Comparison of ENCODE assay signal across 12 cellular contexts in the genomic region with DNA sequence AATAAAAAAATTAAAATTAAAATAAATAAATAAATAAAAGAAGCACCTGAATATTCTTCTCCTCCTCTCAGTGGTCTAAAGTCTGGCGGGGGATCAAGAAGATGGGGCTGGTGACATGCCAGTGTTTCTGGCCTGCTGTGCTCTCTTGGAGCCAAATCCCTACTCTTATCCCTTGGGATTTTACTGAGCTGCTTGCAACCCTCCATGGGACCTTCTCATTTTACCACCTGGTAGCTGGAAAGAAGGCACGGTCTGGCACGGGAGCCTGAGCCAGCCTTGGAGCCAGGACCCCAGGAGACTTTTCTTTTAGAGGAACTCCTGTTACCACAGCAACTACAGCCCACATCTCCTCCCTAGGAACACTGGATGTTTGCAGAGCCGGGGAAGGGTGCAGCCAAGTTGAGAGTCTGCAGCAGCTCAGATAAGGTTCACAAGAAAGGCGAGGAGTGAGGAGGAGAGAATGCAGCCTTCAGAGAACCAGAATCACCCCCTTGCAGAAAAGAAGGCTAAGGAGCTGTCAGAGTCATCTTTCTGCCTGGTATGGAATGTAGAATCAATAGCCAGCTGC. TPM values are rescaled to one million over a fixed set of nuclear protein-coding genes. Genes with fewer than 3 reads are reported as not detected.
DNase-seq lines count a peak whose midpoint lies in the region; ATAC-seq and TF ChIP-seq lines count a peak whose summit lies in the region.
"Had no signal": no experiment of that assay in that cellular context is flagged by ENCODE, and none has a peak within 500 bp of the region (broad histone marks: within the 10 kb centered on the region; RNA-seq: fewer than 3 reads in every experiment).

No MANE protein-coding gene starts in this region.

- H3K4me1 Mint-ChIP-seq in T-helper 17 cell: peaks cover 53% of the 10 kb centered on the region
- peaks cover 22% of the 10 kb centered on the region for H3K4me1 Mint-ChIP-seq in type B pancreatic cell (ENCODE audit: unreplicated experiment)

- ATAC-seq in T-helper 17 cell: no peak
- ATAC-seq in HG03571 (IDR thresholded peaks at IDR 0.05; ENCODE audit: unreplicated experiment): no peak
- ATAC-seq: HepG2 had no signal

- peak overlapping the region; percentile 84 for H3K4me3 Mint-ChIP-seq in T-helper 17 cell
- H3K4me3 Mint-ChIP-seq in type B pancreatic cell: peak overlapping the region; percentile 24

- peak; percentile 3 for DNase-seq in stimulated activated CD4-positive, alpha-beta T cell treated with anti-CD3 and anti-CD28 coated beads, Interleukin-1b, Interleukin-23, amount 100 ng/mL, for 48 hours
- no peak for DNase-seq in stimulated activated CD4-positive, alpha-beta T cell treated with anti-CD3 and anti-CD28 coated beads, Interleukin-4, amount 100 ng/mL, for 24 hours
- no peak for DNase-seq in T-helper 17 cell
- no peak for DNase-seq in effector memory CD4-positive, alpha-beta T cell
- no peak for DNase-seq in type B pancreatic cell (ENCODE audit: extremely low spot score, unreplicated experiment)
- DNase-seq in NCI-H1048 (lab: John Stamatoyannopoulos, UW): no peak
- no peak for DNase-seq in ecto neural progenitor cell (ENCODE audit: low spot score)
- DNase-seq: kidney, NCI-H1417 treated with DMSO at 0.1 percent for 48 hours, sigmoid colon had no signal

- no peaks in the 10 kb centered on the region for H3K9me3 Mint-ChIP-seq in type B pancreatic cell

- H3K27ac Mint-ChIP-seq in T-helper 17 cell (peak overlapping the region; percentile 100), type B pancreatic cell (no peak overlapping the region)

- no peaks in the 10 kb centered on the region for H3K9me3 ChIP-seq in T-helper 17 cell (ENCODE audit: control insufficient read depth, low read length, poor library complexity, severe bottlenecking)
- H3K9me3 ChIP-seq in effector memory CD4-positive, alpha-beta T cell (ENCODE audit: control insufficient read depth, low read length): no peaks in the 10 kb centered on the region
- H3K9me3 ChIP-seq: sigmoid colon had no signal

- H3K27me3 ChIP-seq in effector memory CD4-positive, alpha-beta T cell (replicated peaks; ENCODE audit: control insufficient read depth, insufficient read depth, low read length, poor library complexity, severe bottlenecking): no peaks in the 10 kb centered on the region
- H3K27me3 ChIP-seq: sigmoid colon had no signal

- H3K36me3 Mint-ChIP-seq in T-helper 17 cell (ENCODE audit: low read depth) (peaks cover 7% of the 10 kb centered on the region), type B pancreatic cell (no peaks in the 10 kb centered on the region)

- H3K27ac ChIP-seq in effector memory CD4-positive, alpha-beta T cell (ENCODE audit: insufficient read depth, low read length, poor library complexity, severe bottlenecking): peak overlapping the region; percentile 50
- H3K27ac ChIP-seq: sigmoid colon had no signal

- no peak overlapping the region for H3K4me3 ChIP-seq in effector memory CD4-positive, alpha-beta T cell (ENCODE audit: insufficient read depth, low read depth, low read length, poor library complexity, severe bottlenecking)
- H3K4me3 ChIP-seq: sigmoid colon had no signal

- H3K27me3 Mint-ChIP-seq in T-helper 17 cell: no peaks in the 10 kb centered on the region
- peaks cover 15% of the 10 kb centered on the region for H3K27me3 Mint-ChIP-seq in type B pancreatic cell

- peaks cover 45% of the 10 kb centered on the region for H3K36me3 ChIP-seq in effector memory CD4-positive, alpha-beta T cell (ENCODE audit: control insufficient read depth, insufficient read depth, low read length)
- H3K36me3 ChIP-seq: sigmoid colon had no signal

- TF ChIP-seq CTCF in type B pancreatic cell (conservative IDR thresholded peaks at IDR 0.05): no peak

- H3K4me1 ChIP-seq in effector memory CD4-positive, alpha-beta T cell (ENCODE audit: control insufficient read depth, insufficient read depth, low read length, poor library complexity, severe bottlenecking): peaks cover 64% of the 10 kb centered on the region
- H3K4me1 ChIP-seq: sigmoid colon had no signal

RNA-seq across cellular contexts. Expression of gene CD6, which starts 21.4 kb away (rescaled TPM):
- 100 to 1,000 TPM; 533 to 568 TPM for total RNA-seq in T-helper 17 cell
- 0.70 and 1.1 TPM in 2 replicates for total RNA-seq in type B pancreatic cell (ENCODE audit: low replicate concordance)
- total RNA-seq: HepG2 had no signal

RNA-seq across cellular contexts. Expression of gene SLC15A3, which starts 41.0 kb away (rescaled TPM):
- total RNA-seq in T-helper 17 cell (10 to 100 TPM in 1 of 2 donors, 1 to 10 TPM in 1; 3.5 to 11.2 TPM), type B pancreatic cell (ENCODE audit: low replicate concordance) (2.3 and 3.5 TPM in 2 replicates)

Comparison
In these comparisons a context has a peak if more than half of its experiments do, and no peak if none do; other contexts are left out.
1. RNA of gene CD6, which starts 21.4 kb away (total RNA-seq): 533 to 568 TPM in T-helper 17 cell; 0.70 to 1.1 TPM in type B pancreatic cell; every median in the first group is over 100 times any median in the second.